ENCODE assay signal across 2 cellular contexts in the genomic region with DNA sequence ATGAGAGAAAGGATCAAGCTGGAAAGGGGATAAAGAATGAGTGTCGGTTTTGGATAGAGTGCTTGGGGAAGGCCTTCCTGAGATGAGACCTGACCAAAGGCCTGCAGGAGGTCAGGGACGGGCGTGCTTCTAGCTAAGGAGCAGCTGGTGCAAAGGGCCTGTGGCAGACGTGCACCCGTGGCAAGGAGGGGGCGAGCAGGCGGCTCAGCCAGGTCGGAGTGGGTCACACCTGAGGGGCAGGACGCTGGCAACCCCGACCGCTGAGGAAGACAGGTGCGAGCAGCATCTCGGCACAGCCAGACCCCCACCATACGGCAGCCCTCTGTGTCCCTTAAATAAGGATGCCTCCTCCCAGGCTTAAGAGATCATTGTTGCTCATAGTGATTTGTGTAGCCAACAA.
TF ChIP-seq lines count a peak whose summit lies in the region.

No MANE protein-coding gene starts in this region.

TF ChIP-seq in IMR-90, 13 proteins besides CTCF, POLR2A, EP300 and RAD21:
- TF ChIP-seq USF2 (IDR thresholded peaks at IDR 0.05; ENCODE audit: low read depth, low read length), result no peak
- TF ChIP-seq FOS (IDR thresholded peaks at IDR 0.05; ENCODE audit: low read depth, low read length), result no peak
- TF ChIP-seq MAZ (IDR thresholded peaks at IDR 0.05; ENCODE audit: borderline replicate concordance, low read depth, low read length), result no peak
- no peak for TF ChIP-seq SMC3 (IDR thresholded peaks at IDR 0.05; ENCODE audit: low read depth, low read length)
- TF ChIP-seq RFX5 (IDR thresholded peaks at IDR 0.05; ENCODE audit: low read depth, low read length), result no peak
- TF ChIP-seq ELK1 (IDR thresholded peaks at IDR 0.05; ENCODE audit: borderline replicate concordance, low read depth, low read length), result no peak
- no peak for TF ChIP-seq MXI1 (IDR thresholded peaks at IDR 0.05; ENCODE audit: borderline replicate concordance, low read depth, low read length)
- no peak for TF ChIP-seq NFE2L2 (IDR thresholded peaks at IDR 0.05; ENCODE audit: low read depth, low read length)
- TF ChIP-seq RCOR1 (IDR thresholded peaks at IDR 0.05; ENCODE audit: insufficient replicate concordance, low read length), result no peak
- no peak for TF ChIP-seq BHLHE40 (IDR thresholded peaks at IDR 0.05; ENCODE audit: low read depth, low read length)
- TF ChIP-seq MAFK (IDR thresholded peaks at IDR 0.05; ENCODE audit: low read depth, low read length), result no peak
- TF ChIP-seq CEBPB (IDR thresholded peaks at IDR 0.05; ENCODE audit: low read depth, low read length), result no peak
- TF ChIP-seq CHD1 (IDR thresholded peaks at IDR 0.05; ENCODE audit: low read depth, low read length), result no peak

TF ChIP-seq in GM12878, 131 proteins besides CTCF, POLR2A, EP300 and RAD21:
- TF ChIP-seq TBL1XR1 (IDR thresholded peaks at IDR 0.05; ENCODE audit: low read depth, low read length) (no peak), MAX (IDR thresholded peaks at IDR 0.05; ENCODE audit: low read depth, low read length) (no peak), CHD2 (IDR thresholded peaks at IDR 0.05; ENCODE audit: borderline replicate concordance, low read depth, low read length) (no peak), IRF4 (IDR thresholded peaks at IDR 0.05; ENCODE audit: low read depth, low read length) (no peak), KLF5 (IDR thresholded peaks at IDR 0.05; ENCODE audit: partially characterized antibody) (no peak), PKNOX1 (IDR thresholded peaks at IDR 0.05) (no peak), BRCA1 (IDR thresholded peaks at IDR 0.05; ENCODE audit: low read depth, low read length) (no peak), CBFB (IDR thresholded peaks at IDR 0.05; ENCODE audit: low read depth) (no peak), SPI1 (IDR thresholded peaks at IDR 0.05; ENCODE audit: borderline replicate concordance, insufficient read depth, low read depth, low read length) (no peak), LARP7 (IDR thresholded peaks at IDR 0.05) (no peak), YBX1 (IDR thresholded peaks at IDR 0.05) (no peak), SUPT20H (IDR thresholded peaks at IDR 0.05; ENCODE audit: borderline replicate concordance, control insufficient read depth, low read depth, low read length) (no peak), MTA3 (IDR thresholded peaks at IDR 0.05; ENCODE audit: borderline replicate concordance, low read length) (no peak), ZNF274 (IDR thresholded peaks at IDR 0.05; ENCODE audit: insufficient read depth, insufficient read length) (no peak), HDAC6 (IDR thresholded peaks at IDR 0.05; ENCODE audit: unreplicated experiment) (no peak), TCF7 (IDR thresholded peaks at IDR 0.05; ENCODE audit: borderline replicate concordance) (no peak), RCOR1 (conservative IDR thresholded peaks at IDR 0.05; ENCODE audit: low read depth, low read length) (no peak)
- TF ChIP-seq, protein P1, sequence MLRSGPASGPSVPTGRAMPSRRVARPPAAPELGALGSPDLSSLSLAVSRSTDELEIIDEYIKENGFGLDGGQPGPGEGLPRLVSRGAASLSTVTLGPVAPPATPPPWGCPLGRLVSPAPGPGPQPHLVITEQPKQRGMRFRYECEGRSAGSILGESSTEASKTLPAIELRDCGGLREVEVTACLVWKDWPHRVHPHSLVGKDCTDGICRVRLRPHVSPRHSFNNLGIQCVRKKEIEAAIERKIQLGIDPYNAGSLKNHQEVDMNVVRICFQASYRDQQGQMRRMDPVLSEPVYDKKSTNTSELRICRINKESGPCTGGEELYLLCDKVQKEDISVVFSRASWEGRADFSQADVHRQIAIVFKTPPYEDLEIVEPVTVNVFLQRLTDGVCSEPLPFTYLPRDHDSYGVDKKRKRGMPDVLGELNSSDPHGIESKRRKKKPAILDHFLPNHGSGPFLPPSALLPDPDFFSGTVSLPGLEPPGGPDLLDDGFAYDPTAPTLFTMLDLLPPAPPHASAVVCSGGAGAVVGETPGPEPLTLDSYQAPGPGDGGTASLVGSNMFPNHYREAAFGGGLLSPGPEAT (IDR thresholded peaks at IDR 0.05; ENCODE audit: low read depth), result no peak
